ENCODE assay signal across 25 cellular contexts in the genomic region with DNA sequence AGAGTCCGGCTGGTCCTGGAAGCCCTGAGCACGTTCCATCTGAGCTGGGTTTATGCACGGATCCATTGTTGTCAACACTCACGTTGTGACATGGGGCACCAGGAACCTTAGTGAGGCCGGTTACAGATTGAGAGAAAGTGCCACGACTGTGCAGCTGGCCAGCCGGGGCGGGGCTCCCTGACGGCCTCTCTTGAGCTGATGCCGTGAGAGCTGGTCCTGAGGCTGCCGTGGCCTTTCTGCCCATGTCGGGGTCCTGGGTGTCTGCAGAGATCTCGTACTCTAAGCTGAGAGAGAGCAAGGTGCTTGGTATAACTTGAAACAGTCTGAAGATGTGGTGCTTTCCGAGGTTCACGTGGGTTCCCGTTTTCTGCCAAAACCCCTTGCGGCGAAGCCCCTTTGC. TPM values are rescaled to one million over a fixed set of nuclear protein-coding genes. Genes with fewer than 3 reads are reported as not detected.
A peak's percentile ranks its signal among the peaks of the same experiment; 100 is the strongest.
DNase-seq lines count a peak whose midpoint lies in the region; ATAC-seq and FAIRE-seq lines count a peak whose summit lies in the region.
"Had no signal": no experiment of that assay in that cellular context is flagged by ENCODE, and none has a peak within 500 bp of the region (broad histone marks: within the 10 kb centered on the region; RNA-seq: fewer than 3 reads in every experiment).

No MANE protein-coding gene starts in this region.

- H3K79me1 ChIP-seq in neuronal stem cell (ENCODE audit: low read depth, low read length) = no peaks in the 10 kb centered on the region

- no peak overlapping the region for H4K91ac ChIP-seq in neuronal stem cell (ENCODE audit: low read depth, low read length, poor library complexity)

- no peak overlapping the region for H3K27ac ChIP-seq in neuronal stem cell (replicated peaks; ENCODE audit: low read length)
- H3K27ac ChIP-seq: 22Rv1, A549, BLaER1 had no signal

- no CpG with 5 or more reads among the region's 18 CpGs for WGBS in neuronal stem cell (ENCODE audit: extremely low coverage in 2 of 2, insufficient read length in 2 of 2, insufficient replicate concordance in 1 of 2), 2 donors

- peak overlapping the region; percentile 14 for H2BK15ac ChIP-seq in neuronal stem cell (ENCODE audit: low read length)

- H2BK5ac ChIP-seq in neuronal stem cell (ENCODE audit: low read length) = peak overlapping the region; percentile 40

- no peak overlapping the region for H3K14ac ChIP-seq in neuronal stem cell (ENCODE audit: low read length)

- H3K23ac ChIP-seq in neuronal stem cell (ENCODE audit: low read depth, low read length, poor library complexity) = no peak overlapping the region

- no peak overlapping the region for H2AFZ ChIP-seq in neuronal stem cell (ENCODE audit: low read length)

- H2AK5ac ChIP-seq in neuronal stem cell (ENCODE audit: low read depth, low read length) = peak overlapping the region; percentile 20

- H3K4me1 ChIP-seq in neuronal stem cell (ENCODE audit: control insufficient read depth in 2 of 2, insufficient read depth in 1 of 2, low read depth in 1 of 2, low read length in 2 of 2) = peaks cover 0 to 2% of the 10 kb centered on the region in 2 donors
- H3K4me1 ChIP-seq: A549, BE2C had no signal

- H3K4me2 ChIP-seq in neuronal stem cell (ENCODE audit: insufficient read depth, low read length, poor library complexity, severe bottlenecking) = no peak overlapping the region
- H3K4me2 ChIP-seq: A549, BLaER1 had no signal

- peaks cover 5 to 13% of the 10 kb centered on the region in 2 donors for H3K9me3 ChIP-seq in neuronal stem cell (replicated peaks in 1 of 2; ENCODE audit: control insufficient read depth in 2 of 2, insufficient read depth in 1 of 2, low read depth in 1 of 2, low read length in 2 of 2)
- H3K9me3 ChIP-seq: A549, BE2C had no signal

- ATAC-seq in HG03378 (IDR thresholded peaks at IDR 0.05; ENCODE audit: unreplicated experiment) = no peak
- no peak for ATAC-seq in GM21737 (IDR thresholded peaks at IDR 0.05; ENCODE audit: unreplicated experiment)
- ATAC-seq: A549, GM12878 had no signal

- no peak overlapping the region for H4K8ac ChIP-seq in neuronal stem cell (ENCODE audit: low read depth, low read length)

- no peak overlapping the region for H3K4me3 ChIP-seq in neuronal stem cell (ENCODE audit: low read length in 2 of 2)
- H3K4me3 ChIP-seq: A549, BLaER1, GM12878 had no signal

- FAIRE-seq in HTR-8/SVneo (lab: Jason Lieb, UNC) = peak; percentile 55
- FAIRE-seq: A549, GM12878, GM12892, GM18507 had no signal

- H3K27me3 ChIP-seq in neuronal stem cell (ENCODE audit: control insufficient read depth in 3 of 3, insufficient read depth in 3 of 3, low read depth in 1 of 3, low read length in 3 of 3) = no peaks in the 10 kb centered on the region
- H3K27me3 ChIP-seq: BE2C, BLaER1 had no signal

- H3K9ac ChIP-seq in neuronal stem cell (ENCODE audit: low read depth, low read length, poor library complexity) = no peak overlapping the region
- H3K9ac ChIP-seq: BLaER1 had no signal

- DNase-seq in HTR-8/SVneo (ENCODE audit: insufficient read length, low spot score) (no peak), RPMI8226 (peak; percentile 19), neuronal stem cell (ENCODE audit: low spot score) (no peak)
- DNase-seq: BE2C; C1 segment of cervical spinal cord; CD4-positive, alpha-beta memory T cell; CD4-positive, CD25-positive, alpha-beta regulatory T cell; CD8-positive, alpha-beta memory T cell; COR-L47; DMS 273 treated with DMSO at 0.1 percent for 48 hours; DMS153; DMS53; DMS79; DND-41; EL; GDM1 had no signal

- H3K36me3 ChIP-seq in neuronal stem cell (replicated peaks in 1 of 2; ENCODE audit: control insufficient read depth in 2 of 2, insufficient read depth in 2 of 2, low read length in 2 of 2) = peaks cover 2 to 35% of the 10 kb centered on the region in 2 donors
- H3K36me3 ChIP-seq: BE2C had no signal

- no peak overlapping the region for H3K4ac ChIP-seq in neuronal stem cell (ENCODE audit: low read length)

- H3K18ac ChIP-seq in neuronal stem cell (ENCODE audit: low read length) = peak overlapping the region; percentile 64

- H2BK120ac ChIP-seq in neuronal stem cell (ENCODE audit: low read depth, low read length) = no peak overlapping the region

- H2BK12ac ChIP-seq in neuronal stem cell (ENCODE audit: low read length) = peak overlapping the region; percentile 4

RNA-seq across cellular contexts. Expression of gene CDH4, which starts 10.0 kb away (rescaled TPM):
- 10.2 TPM for polyA plus RNA-seq in neuronal stem cell (2013, experiment 1 of 2)
- 10.4 TPM for polyA plus RNA-seq in neuronal stem cell (2013, experiment 2 of 2)
- polyA plus RNA-seq: CD14-positive monocyte, GM12878 had no signal
